In the genomic region with DNA sequence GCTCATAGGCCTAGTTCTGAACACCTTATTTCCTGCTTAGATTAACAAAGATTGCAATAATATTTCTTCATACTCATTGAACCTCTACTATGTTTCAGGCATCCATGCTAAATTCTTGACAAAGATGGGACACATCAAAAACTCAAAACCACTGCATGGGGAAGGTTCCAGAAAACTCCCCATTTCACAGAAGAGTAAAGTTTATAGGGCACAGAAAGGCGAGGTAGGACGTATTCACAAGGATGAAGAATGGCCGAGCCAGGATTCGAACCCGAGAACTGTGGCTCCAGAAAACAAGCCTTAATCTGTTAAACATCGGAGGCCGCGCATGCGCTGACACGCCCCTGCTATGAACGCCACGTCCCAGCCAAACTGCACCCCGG, we compare ENCODE assay signal across 8 cellular contexts. TPM values are rescaled to one million over a fixed set of nuclear protein-coding genes. Genes with fewer than 3 reads are reported as not detected.
DNase-seq lines count a peak whose midpoint lies in the region; ATAC-seq and TF ChIP-seq lines count a peak whose summit lies in the region.

No MANE protein-coding gene starts in this region.

- H3F3A ChIP-seq in MM.1S (ENCODE audit: insufficient read depth, low read length): no peaks in the 10 kb centered on the region

- TF ChIP-seq CTCF in BJ (IDR thresholded peaks at IDR 0.05; ENCODE audit: insufficient read depth, low read depth, low read length): no peak
- TF ChIP-seq CTCF in MM.1S (IDR thresholded peaks at IDR 0.05; ENCODE audit: low read length): no peak
- no peak for TF ChIP-seq CTCF in nephron progenitor cell (IDR thresholded peaks at IDR 0.05)

- CTCF ChIA-PET in BJ (lab: Yijun Ruan, JAX): no interaction called here

- peaks cover 3% of the 10 kb centered on the region for H3K36me3 ChIP-seq in BJ (ENCODE audit: control insufficient read depth, insufficient read depth, low read length)
- 0 out of 2 replicates have a peak, but pooled peaks cover 3% of the 10 kb centered on the region for H3K36me3 ChIP-seq in MM.1S (replicated peaks; ENCODE audit: insufficient read depth, low read length)
- peaks cover 5% of the 10 kb centered on the region for H3K36me3 ChIP-seq in ectodermal cell (ENCODE audit: control insufficient read depth, insufficient read depth, low read length)

- peaks cover 57% of the 10 kb centered on the region for H3K9me3 Mint-ChIP-seq in nephron progenitor cell

- H3K4me1 ChIP-seq in MM.1S (ENCODE audit: low read length) (no peaks in the 10 kb centered on the region), ectodermal cell (ENCODE audit: control insufficient read depth, insufficient read depth, low read length) (no peaks in the 10 kb centered on the region)

- no peak for ATAC-seq in GM19455 (IDR thresholded peaks at IDR 0.05; ENCODE audit: unreplicated experiment)
- ATAC-seq in HG02678 (IDR thresholded peaks at IDR 0.05; ENCODE audit: unreplicated experiment): no peak

- H4K20me1 ChIP-seq in MM.1S (ENCODE audit: insufficient read depth, low read length): no peaks in the 10 kb centered on the region

- no peaks in the 10 kb centered on the region for H3K27me3 ChIP-seq in BJ (ENCODE audit: control insufficient read depth, insufficient read depth, low read length)
- H3K27me3 ChIP-seq in MM.1S (replicated peaks; ENCODE audit: insufficient read depth, low read length): no peaks in the 10 kb centered on the region
- H3K27me3 ChIP-seq in ectodermal cell (ENCODE audit: control insufficient read depth, insufficient read depth, low read length, poor library complexity, severe bottlenecking): no peaks in the 10 kb centered on the region

- peaks cover 3% of the 10 kb centered on the region for H3K27me3 Mint-ChIP-seq in nephron progenitor cell (ENCODE audit: low read depth, poor library complexity)

- no peak overlapping the region for H2AFZ ChIP-seq in MM.1S (ENCODE audit: low read length)

- H3K4me3 Mint-ChIP-seq in nephron progenitor cell: peak overlapping the region; percentile 88

- H3K9me3 ChIP-seq in MM.1S (replicated peaks; ENCODE audit: insufficient read depth, low read length) (no peaks in the 10 kb centered on the region), ectodermal cell (ENCODE audit: control insufficient read depth, low read length) (no peaks in the 10 kb centered on the region)

- H3K4me2 ChIP-seq in MM.1S (ENCODE audit: low read depth, low read length): peak overlapping the region; percentile 63; the same call in 1 of the 2 replicates

- peak overlapping the region; percentile 99; the same call in 1 of the 2 replicates for H3K27ac ChIP-seq in MM.1S (ENCODE audit: low read length)
- H3K27ac ChIP-seq in ectodermal cell (ENCODE audit: insufficient read depth, low read depth, low read length, poor library complexity, severe bottlenecking): peak overlapping the region; percentile 69

- H3K9me2 ChIP-seq in MM.1S (replicated peaks; ENCODE audit: insufficient read depth, low read length): no peaks in the 10 kb centered on the region

- H3K27ac Mint-ChIP-seq in nephron progenitor cell: peak overlapping the region; percentile 99

- H3K9ac ChIP-seq in MM.1S (ENCODE audit: low read length): peak overlapping the region; percentile 95

- DNase-seq in BJ (ENCODE audit: low read depth) (no peak), MM.1S (no peak), nephron progenitor cell (no peak), NCI-H1417 treated with DMSO at 0.1 percent for 48 hours (lab: John Stamatoyannopoulos, UW) (no peak)
- no peak for DNase-seq in effector CD4-positive, alpha-beta T cell

- peaks cover 5% of the 10 kb centered on the region for H3K4me1 Mint-ChIP-seq in nephron progenitor cell

- peaks cover 8% of the 10 kb centered on the region for H3K79me2 ChIP-seq in MM.1S (ENCODE audit: low read length)

- H3K36me3 Mint-ChIP-seq in nephron progenitor cell (ENCODE audit: low read depth): peaks cover 26% of the 10 kb centered on the region

- H3K4me3 ChIP-seq in BJ (ENCODE audit: low read depth, low read length): peak overlapping the region; percentile 66
- H3K4me3 ChIP-seq in MM.1S (ENCODE audit: low read length): peak overlapping the region; percentile 78
- peak overlapping the region; percentile 60 for H3K4me3 ChIP-seq in ectodermal cell (ENCODE audit: insufficient read depth, low read depth, low read length)

- WGBS in ectodermal cell, 2 experiments: 4 to 10% methylated on average over 13 of the region's 13 CpGs

- POLR2A ChIA-PET in BJ (lab: Charles Lee): no interaction called here

RNA-seq across cellular contexts. Expression of gene UXT, which starts 0.7 kb away (rescaled TPM):
- 76.9 and 101 TPM in 2 replicates for polyA plus RNA-seq in BJ (2011; rRNA removed)
- 23.5 and 39.5 TPM in 2 replicates for polyA minus RNA-seq in BJ (2011; rRNA and poly(A)+ RNA removed)
- polyA plus RNA-seq in ectodermal cell (2013, experiment 1 of 4): 106 TPM
- 104 TPM for polyA plus RNA-seq in ectodermal cell (2013, experiment 2 of 4)
- 99.5 TPM for polyA plus RNA-seq in ectodermal cell (2013, experiment 3 of 4)
- 127 TPM for polyA plus RNA-seq in ectodermal cell (2013, experiment 4 of 4)

RNA-seq across cellular contexts. Expression of gene ELK1, which starts 7.9 kb away (rescaled TPM):
- polyA plus RNA-seq in BJ (2011; rRNA removed): 19.8 and 22.4 TPM in 2 replicates
- polyA minus RNA-seq in BJ (2011; rRNA and poly(A)+ RNA removed): 16.2 and 19.4 TPM in 2 replicates
- 39.4 TPM for polyA plus RNA-seq in ectodermal cell (2013, experiment 1 of 4)
- 36.9 TPM for polyA plus RNA-seq in ectodermal cell (2013, experiment 2 of 4)
- polyA plus RNA-seq in ectodermal cell (2013, experiment 3 of 4): 23.9 TPM
- 25.7 TPM for polyA plus RNA-seq in ectodermal cell (2013, experiment 4 of 4)

RNA-seq across cellular contexts. Expression of gene CFP, which starts 28.6 kb away (rescaled TPM):
- polyA plus RNA-seq in BJ (2011; rRNA removed): 0.01 and 0.05 TPM in 2 replicates
- polyA minus RNA-seq in BJ (2011; rRNA and poly(A)+ RNA removed): 0.14 and 0.15 TPM in 2 replicates
- polyA plus RNA-seq in ectodermal cell (2013, experiment 1 of 4): 0.67 TPM
- 0.82 TPM for polyA plus RNA-seq in ectodermal cell (2013, experiment 2 of 4)
- 1.2 TPM for polyA plus RNA-seq in ectodermal cell (2013, experiment 3 of 4)
- 0.32 TPM for polyA plus RNA-seq in ectodermal cell (2013, experiment 4 of 4)

RNA-seq across cellular contexts. Expression of gene SYN1, which starts 38.6 kb away (rescaled TPM):
- polyA plus RNA-seq in BJ (2011; rRNA removed): 0.23 and 0.48 TPM in 2 replicates
- 0.43 and 0.77 TPM in 2 replicates for polyA minus RNA-seq in BJ (2011; rRNA and poly(A)+ RNA removed)
- polyA plus RNA-seq in ectodermal cell (2013, experiment 1 of 4): 4.4 TPM
- 2.7 TPM for polyA plus RNA-seq in ectodermal cell (2013, experiment 2 of 4)
- 2.8 TPM for polyA plus RNA-seq in ectodermal cell (2013, experiment 3 of 4)
- 2.5 TPM for polyA plus RNA-seq in ectodermal cell (2013, experiment 4 of 4)
